In genomic region chr2:232502901-232503791, GRCh38 we compare ENCODE assay signal across 8 cellular contexts. TPM values are rescaled to one million over a fixed set of nuclear protein-coding genes. Genes with fewer than 3 reads are reported as not detected.
DNase-seq lines count a peak whose midpoint lies in the region; ATAC-seq and TF ChIP-seq lines count a peak whose summit lies in the region.

No MANE protein-coding gene starts in this region.

- ATAC-seq in left lung, result peak; percentile 63
- no peak for ATAC-seq in HG03139 (IDR thresholded peaks at IDR 0.05; ENCODE audit: unreplicated experiment)

- no peaks in the 10 kb centered on the region for H3K9me3 ChIP-seq in left lung
- no peaks in the 10 kb centered on the region for H3K9me3 ChIP-seq in WERI-Rb-1 (ENCODE audit: severe bottlenecking)

- TF ChIP-seq CTCF in left lung (IDR thresholded peaks at IDR 0.05), result no peak
- no peak for TF ChIP-seq CTCF in WERI-Rb-1 (IDR thresholded peaks at IDR 0.05; ENCODE audit: low read depth, low read length)

- DNase-seq in D341Med (ENCODE audit: low spot score) (peak; percentile 63), T follicular helper cell (ENCODE audit: low read depth) (peak; percentile 45), left lung (no peak), WERI-Rb-1 (no peak), dedifferentiated amniotic fluid mesenchymal stem cell (ENCODE audit: extremely low spot score) (no peak)
- peak; percentile 63 for DNase-seq in central memory CD4-positive, alpha-beta T cell
- peak; percentile 43 to 56 for DNase-seq in stimulated activated CD4-positive, alpha-beta T cell treated with anti-CD3 and anti-CD28 coated beads, Interleukin-4, amount 100 ng/mL, for 4 hours

- peaks cover 7 to 13% of the 10 kb centered on the region in 2 donors for H3K4me1 ChIP-seq in left lung

- intact Hi-C loops in left lung (cut with DNase I), result no loop called here

- H3K36me3 ChIP-seq in left lung (no peaks in the 10 kb centered on the region), WERI-Rb-1 (no peaks in the 10 kb centered on the region)

- no peak overlapping the region for H3K27ac ChIP-seq in left lung
- H3K27ac ChIP-seq in WERI-Rb-1, result no peak overlapping the region

- peaks cover 23 to 79% of the 10 kb centered on the region in 2 donors for H3K27me3 ChIP-seq in left lung
- no peaks in the 10 kb centered on the region for H3K27me3 ChIP-seq in WERI-Rb-1 (ENCODE audit: insufficient read depth, low read depth, severe bottlenecking)

- H3K4me3 ChIP-seq in left lung (peak overlapping the region; percentile 10 to 28), WERI-Rb-1 (ENCODE audit: low read depth, low read length) (no peak overlapping the region)

RNA-seq across cellular contexts. Expression of gene ECEL1, which starts 15.5 kb away (rescaled TPM):
- under 1 TPM; 0.10 to 0.17 TPM for total RNA-seq in left lung

RNA-seq across cellular contexts. Expression of gene PRSS56, which starts 17.0 kb away (rescaled TPM):
- total RNA-seq in left lung, result not detected

RNA-seq across cellular contexts. Expression of gene CHRND, which starts 22.8 kb away (rescaled TPM):
- not detected for total RNA-seq in left lung

RNA-seq across cellular contexts. Expression of gene CHRNG, which starts 36.3 kb away (rescaled TPM):
- total RNA-seq in left lung, result not detected

RNA-seq across cellular contexts. Expression of gene ALPI, which starts 47.2 kb away (rescaled TPM):
- total RNA-seq in left lung, result not detected

Comparison
In these comparisons a context has a peak if more than half of its experiments do, and no peak if none do; other contexts are left out.
1. DNase-seq: peak in D341Med (single experiment), T follicular helper cell (single experiment), central memory CD4-positive, alpha-beta T cell (single experiment) and stimulated activated CD4-positive, alpha-beta T cell treated with anti-CD3 and anti-CD28 coated beads, Interleukin-4, amount 100 ng/mL, for 4 hours (2 of 2); none in left lung (0 of 2), WERI-Rb-1 (single experiment) and dedifferentiated amniotic fluid mesenchymal stem cell (single experiment).